In the genomic region with DNA sequence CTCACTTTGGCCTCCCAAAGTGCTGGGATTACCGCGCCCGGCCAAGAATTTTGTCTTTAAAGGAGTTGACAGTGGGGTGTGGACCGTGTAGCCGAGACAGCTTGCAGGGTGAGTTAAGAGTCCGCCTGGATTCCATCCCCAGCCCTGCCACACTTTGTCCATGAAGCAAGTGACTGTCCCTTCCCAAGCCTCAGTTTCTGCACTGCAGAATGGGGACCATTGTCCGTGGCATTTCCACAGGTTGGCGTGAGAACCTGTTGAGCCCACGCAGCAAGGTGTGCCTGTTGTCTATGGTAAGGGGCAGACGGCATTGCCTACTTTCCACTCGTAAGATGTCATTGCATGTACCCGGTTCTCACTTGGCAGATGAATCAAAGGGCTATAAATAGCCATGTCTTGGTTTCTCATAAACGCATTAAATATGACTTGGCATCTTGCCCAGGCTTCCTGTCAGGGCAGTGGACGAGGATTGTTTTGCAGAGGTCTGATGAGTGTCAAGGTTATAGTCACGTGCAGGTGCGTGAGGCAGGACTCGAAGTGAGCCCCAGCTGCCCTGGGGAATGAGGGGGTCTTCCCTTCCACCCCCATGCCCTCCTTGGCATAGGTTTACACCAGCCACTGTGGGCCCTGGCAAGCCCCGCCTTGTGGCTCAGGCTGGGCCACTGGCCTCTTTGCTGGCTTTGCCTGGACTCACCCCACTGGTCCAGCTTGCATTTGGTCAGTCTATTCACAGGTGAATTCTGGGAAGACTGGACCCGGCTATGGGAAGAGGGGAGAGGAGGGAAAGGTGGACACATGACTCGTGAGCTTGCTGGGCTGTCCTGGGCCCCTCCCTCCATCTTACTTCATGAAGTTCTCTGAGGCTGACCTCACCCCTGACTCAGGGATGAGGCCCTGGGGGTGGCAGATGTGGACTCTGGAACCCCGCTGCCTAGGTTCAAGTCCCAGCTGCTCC, we compare ENCODE assay signal across 8 cellular contexts. TPM values are rescaled to one million over a fixed set of nuclear protein-coding genes. Genes with fewer than 3 reads are reported as not detected.
DNase-seq lines count a peak whose midpoint lies in the region; ATAC-seq and TF ChIP-seq lines count a peak whose summit lies in the region.

No MANE protein-coding gene starts in this region.

- WGBS in sigmoid colon, 2 donors = 12 to 24% methylated on average over 21 of the region's 21 CpGs

- H3K9me3 ChIP-seq in sigmoid colon = peaks cover 0 to 2% (median under 1%) of the 10 kb centered on the region in 4 donors

- peaks cover 0 to 16% (median 13%) of the 10 kb centered on the region in 4 donors for H3K4me1 ChIP-seq in sigmoid colon

- TF ChIP-seq CTCF in fibroblast of mammary gland (conservative IDR thresholded peaks at IDR 0.05; ENCODE audit: control insufficient read depth, insufficient read depth, low read depth, low read length) = no peak
- no peak for TF ChIP-seq CTCF in sigmoid colon (IDR thresholded peaks at IDR 0.05)

- H3K36me3 ChIP-seq in sigmoid colon = no peaks in the 10 kb centered on the region

- peaks cover 0 to 6% (median 3%) of the 10 kb centered on the region in 3 donors for H3K27me3 ChIP-seq in sigmoid colon

- ATAC-seq in GM18519 (IDR thresholded peaks at IDR 0.05; ENCODE audit: low FRiP score, unreplicated experiment) (peak; percentile 43), HG03575 (IDR thresholded peaks at IDR 0.05; ENCODE audit: extremely low read depth, insufficient number of reproducible peaks, low FRiP score, unreplicated experiment) (peak; percentile 48)

- peak in 2 of 4 donors; percentile 53 to 55 for TF ChIP-seq EP300 in sigmoid colon (IDR thresholded peaks at IDR 0.05)

- TF ChIP-seq POLR2A in sigmoid colon (IDR thresholded peaks at IDR 0.05) = no peak

- DNase-seq in NOMO-1 treated with dmso at 0.1 percent for 144 hours (lab: John Stamatoyannopoulos, UW; ENCODE audit: unreplicated experiment) (peak; percentile 71), activated T-cell treated with anti-CD3 and anti-CD28 coated beads for 24 hours (ENCODE audit: low read depth) (peak; percentile 73), fibroblast of mammary gland (ENCODE audit: low read depth) (peak; percentile 66), sigmoid colon (peak; percentile 82), GOT3 (lab: John Stamatoyannopoulos, UW) (no peak), 8988T (no peak)

- H3K4me3 ChIP-seq in fibroblast of mammary gland (ENCODE audit: control insufficient read depth, low read depth, low read length) = no peak overlapping the region
- H3K4me3 ChIP-seq in sigmoid colon = no peak overlapping the region

- H3K27ac ChIP-seq in sigmoid colon = peak overlapping the region; percentile 30 to 76 (median 60)

- intact Hi-C loops in sigmoid colon (cut with DNase I) = no loop called here

RNA-seq across cellular contexts. Expression of a gene that starts 14.6 kb away (rescaled TPM):
- total RNA-seq in sigmoid colon = not detected
- polyA plus RNA-seq in sigmoid colon = not detected

RNA-seq across cellular contexts. Expression of a gene that starts 34.8 kb away (rescaled TPM):
- total RNA-seq in sigmoid colon = 1 to 10 TPM in 3 of 4 donors, under 1 TPM in 1; 0.68 to 3.6 (median 2.3) TPM
- polyA plus RNA-seq in sigmoid colon = 100 to 1,000 TPM in 1 of 3 donors, 10 to 100 TPM in 2; 51.8 to 218 (median 61.9) TPM

RNA-seq across cellular contexts. Expression of a gene that starts 54.8 kb away (rescaled TPM):
- 100 to 1,000 TPM in 3 of 4 donors, 10 to 100 TPM in 1; 76.8 to 120 (median 102) TPM for total RNA-seq in sigmoid colon
- 10 to 100 TPM; 72.8 to 98.3 (median 76.3) TPM for polyA plus RNA-seq in sigmoid colon

RNA-seq across cellular contexts. Expression of a gene that starts 59.4 kb away (rescaled TPM):
- total RNA-seq in sigmoid colon = 10 to 100 TPM; 20.1 to 32.4 (median 28.8) TPM
- 100 to 1,000 TPM in 1 of 3 donors, 10 to 100 TPM in 2; 18.5 to 102 (median 27.0) TPM for polyA plus RNA-seq in sigmoid colon

Comparison
In these comparisons a context has a peak if more than half of its experiments do, and no peak if none do; other contexts are left out.
1. DNase-seq: peak in NOMO-1 treated with dmso at 0.1 percent for 144 hours (single experiment), activated T-cell treated with anti-CD3 and anti-CD28 coated beads for 24 hours (single experiment), fibroblast of mammary gland (single experiment) and sigmoid colon (single experiment); none in GOT3 (single experiment) and 8988T (single experiment).